ENCODE assay signal across 8 cellular contexts in the genomic region with DNA sequence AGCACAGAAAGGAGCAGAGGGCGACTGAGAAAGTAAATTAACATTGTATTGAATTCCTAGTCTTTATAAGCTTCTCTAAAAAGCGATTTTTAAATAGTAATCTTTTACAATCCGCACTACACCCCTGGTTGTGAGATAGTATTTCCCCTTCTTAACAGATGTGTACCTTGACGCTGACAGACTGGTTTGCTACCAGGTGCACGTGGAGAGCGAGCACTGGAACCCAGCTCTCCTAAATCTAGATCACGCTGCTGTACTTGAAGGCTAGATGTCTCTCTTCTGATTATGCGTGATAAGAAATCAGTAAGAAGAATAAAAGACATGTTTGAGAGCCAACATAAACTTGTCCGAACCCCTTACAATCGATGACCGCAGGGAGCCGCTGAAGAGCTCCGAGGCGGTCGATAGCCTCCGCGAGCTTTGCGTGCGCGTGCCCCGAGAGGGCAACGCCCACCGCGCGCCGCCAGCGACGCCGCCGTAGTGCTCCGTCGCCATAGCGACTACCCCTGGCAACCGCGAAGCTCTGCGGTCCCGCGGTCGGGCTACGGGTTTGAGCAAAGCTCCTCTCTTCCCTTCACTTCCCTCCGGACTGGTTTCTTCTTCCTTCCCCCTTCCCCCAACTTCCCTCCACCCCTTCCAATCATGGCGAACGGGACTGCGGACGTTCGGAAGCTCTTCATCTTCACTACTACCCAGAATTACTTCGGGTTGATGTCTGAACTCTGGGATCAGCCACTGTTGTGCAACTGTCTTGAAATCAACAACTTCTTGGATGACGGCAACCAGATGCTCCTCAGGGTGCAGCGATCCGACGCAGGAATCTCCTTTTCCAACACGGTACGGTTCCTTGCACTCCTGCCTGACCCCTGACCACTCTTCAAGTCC.
DNase-seq lines count a peak whose midpoint lies in the region; ATAC-seq lines count a peak whose summit lies in the region.

A gene with protein sequence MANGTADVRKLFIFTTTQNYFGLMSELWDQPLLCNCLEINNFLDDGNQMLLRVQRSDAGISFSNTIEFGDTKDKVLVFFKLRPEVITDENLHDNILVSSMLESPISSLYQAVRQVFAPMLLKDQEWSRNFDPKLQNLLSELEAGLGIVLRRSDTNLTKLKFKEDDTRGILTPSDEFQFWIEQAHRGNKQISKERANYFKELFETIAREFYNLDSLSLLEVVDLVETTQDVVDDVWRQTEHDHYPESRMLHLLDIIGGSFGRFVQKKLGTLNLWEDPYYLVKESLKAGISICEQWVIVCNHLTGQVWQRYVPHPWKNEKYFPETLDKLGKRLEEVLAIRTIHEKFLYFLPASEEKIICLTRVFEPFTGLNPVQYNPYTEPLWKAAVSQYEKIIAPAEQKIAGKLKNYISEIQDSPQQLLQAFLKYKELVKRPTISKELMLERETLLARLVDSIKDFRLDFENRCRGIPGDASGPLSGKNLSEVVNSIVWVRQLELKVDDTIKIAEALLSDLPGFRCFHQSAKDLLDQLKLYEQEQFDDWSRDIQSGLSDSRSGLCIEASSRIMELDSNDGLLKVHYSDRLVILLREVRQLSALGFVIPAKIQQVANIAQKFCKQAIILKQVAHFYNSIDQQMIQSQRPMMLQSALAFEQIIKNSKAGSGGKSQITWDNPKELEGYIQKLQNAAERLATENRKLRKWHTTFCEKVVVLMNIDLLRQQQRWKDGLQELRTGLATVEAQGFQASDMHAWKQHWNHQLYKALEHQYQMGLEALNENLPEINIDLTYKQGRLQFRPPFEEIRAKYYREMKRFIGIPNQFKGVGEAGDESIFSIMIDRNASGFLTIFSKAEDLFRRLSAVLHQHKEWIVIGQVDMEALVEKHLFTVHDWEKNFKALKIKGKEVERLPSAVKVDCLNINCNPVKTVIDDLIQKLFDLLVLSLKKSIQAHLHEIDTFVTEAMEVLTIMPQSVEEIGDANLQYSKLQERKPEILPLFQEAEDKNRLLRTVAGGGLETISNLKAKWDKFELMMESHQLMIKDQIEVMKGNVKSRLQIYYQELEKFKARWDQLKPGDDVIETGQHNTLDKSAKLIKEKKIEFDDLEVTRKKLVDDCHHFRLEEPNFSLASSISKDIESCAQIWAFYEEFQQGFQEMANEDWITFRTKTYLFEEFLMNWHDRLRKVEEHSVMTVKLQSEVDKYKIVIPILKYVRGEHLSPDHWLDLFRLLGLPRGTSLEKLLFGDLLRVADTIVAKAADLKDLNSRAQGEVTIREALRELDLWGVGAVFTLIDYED (N-terminal part only) (plus strand): TSS at position 494 of the 885 bp plus-strand sequence. CDS start 149 bp downstream, at position 643.

- DNase-seq in 8988T (peak; percentile 71), NCI-H2107 treated with DMSO at 0.1 percent for 48 hours (lab: John Stamatoyannopoulos, UW; ENCODE audit: unreplicated experiment) (peak; percentile 54), UCSD-AML1 (lab: John Stamatoyannopoulos, UW; ENCODE audit: unreplicated experiment) (peak; percentile 92), brain pericyte (ENCODE audit: low read depth, low spot score) (peak; percentile 80)

- ATAC-seq in GM18508 (IDR thresholded peaks at IDR 0.05; ENCODE audit: insufficient read depth, unreplicated experiment) (peak; percentile 94), HG03045 (IDR thresholded peaks at IDR 0.05; ENCODE audit: unreplicated experiment) (peak; percentile 100)

- H3K4me1 ChIP-seq in iPS-20b (ENCODE audit: insufficient read depth, low read length), result peaks cover 3% of the 10 kb centered on the region; the same call in 1 of the 2 replicates

- no peaks in the 10 kb centered on the region for H3K27me3 ChIP-seq in iPS-20b (ENCODE audit: insufficient read depth, low read length)

- peak within 1 kb of the TSS; percentile 85 for H3K9ac ChIP-seq in iPS-20b (ENCODE audit: low read depth, low read length)

- peak within 1 kb of the TSS; percentile 92 for H3K4me3 ChIP-seq in iPS-20b (ENCODE audit: low read length)
- H3K4me3 ChIP-seq in skin epidermis, result peak within 1 kb of the TSS; percentile 44 to 73 (median 53)

- H3K27ac ChIP-seq in iPS-20b (ENCODE audit: low read length) (no peak within 1 kb of the TSS), skin epidermis (peak within 1 kb of the TSS in 20 of 21 experiments; percentile 18 to 85 (median 68))

- no peaks in the 10 kb centered on the region for H3K9me3 ChIP-seq in iPS-20b (ENCODE audit: insufficient read depth, low read depth, low read length)

- peaks cover 5% of the 10 kb centered on the region for H3K36me3 ChIP-seq in iPS-20b (ENCODE audit: insufficient read depth, low read depth, low read length)
